In the genomic region with DNA sequence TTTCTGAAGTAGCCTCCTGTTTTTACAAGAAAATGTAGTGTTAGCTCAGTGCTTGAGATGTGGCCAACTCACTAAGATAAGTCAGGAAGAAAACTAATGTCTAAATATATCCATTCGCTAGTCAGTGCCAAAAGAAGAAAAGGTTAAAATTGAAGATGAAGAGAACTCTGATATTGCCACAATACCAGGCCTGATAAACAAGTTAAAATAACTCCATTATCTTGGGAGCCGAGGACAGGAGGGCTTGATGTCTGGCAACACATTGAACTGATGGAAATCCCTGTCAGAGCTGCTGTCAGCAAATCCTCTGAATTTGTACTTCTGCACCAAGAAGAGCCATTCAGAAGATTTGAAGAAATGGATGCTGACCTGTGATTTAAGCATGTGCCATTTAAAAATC, we compare ENCODE assay signal across 23 cellular contexts.
A peak's percentile ranks its signal among the peaks of the same experiment; 100 is the strongest.
DNase-seq lines count a peak whose midpoint lies in the region; ATAC-seq and TF ChIP-seq lines count a peak whose summit lies in the region.
"Had no signal": no experiment of that assay in that cellular context is flagged by ENCODE, and none has a peak within 500 bp of the region (broad histone marks: within the 10 kb centered on the region; RNA-seq: fewer than 3 reads in every experiment).

No MANE protein-coding gene starts in this region.

- no peak for DNase-seq in Right ventricle myocardium superior
- DNase-seq in right atrium auricular region (ENCODE audit: low spot score), result no peak
- DNase-seq in left cardiac atrium, result no peak
- no peak for DNase-seq in left ventricle myocardium superior
- DNase-seq in activated CD4-positive, alpha-beta T cell treated with anti-CD3 and anti-CD28 coated beads for 1 hour, result no peak
- DNase-seq: 8988T; ACHN; BE2C; C1 segment of cervical spinal cord; CD4-positive, alpha-beta memory T cell; CD4-positive, CD25-positive, alpha-beta regulatory T cell; CD8-positive, alpha-beta memory T cell; COR-L47; DMS 273 treated with DMSO at 0.1 percent for 48 hours; DMS153; DMS53; DMS79; DND-41; EL; GDM1 had no signal

- no peak overlapping the region for H3K4me3 ChIP-seq in right atrium auricular region
- H3K4me3 ChIP-seq: BLaER1, GM12878 had no signal

- H3K9me3 ChIP-seq in right atrium auricular region, result peaks cover 0 to 24% of the 10 kb centered on the region in 2 donors
- H3K9me3 ChIP-seq: BE2C had no signal

- ATAC-seq in Right ventricle myocardium superior (ENCODE audit: poor library complexity) (peak; percentile 52), left cardiac atrium (peak; percentile 72 to 82), left ventricle myocardium superior (peak; percentile 58), GM21360 (IDR thresholded peaks at IDR 0.05; ENCODE audit: unreplicated experiment) (no peak)
- ATAC-seq: GM12878 had no signal

- peak overlapping the region in 1 of 2 donors; percentile 61 for H3K27ac ChIP-seq in right atrium auricular region
- H3K27ac ChIP-seq: BLaER1 had no signal

- intact Hi-C loops in Right ventricle myocardium superior (cut with DNase I), result no loop called here
- intact Hi-C loops in left cardiac atrium (cut with DNase I), result no loop called here
- intact Hi-C loops in left ventricle myocardium superior (cut with micrococcal nuclease), result no loop called here

- no peaks in the 10 kb centered on the region for H3K36me3 ChIP-seq in right atrium auricular region
- H3K36me3 ChIP-seq: BE2C, BLaER1 had no signal

- H3K4me1 ChIP-seq in right atrium auricular region, result peaks cover 0 to 20% of the 10 kb centered on the region in 2 donors
- H3K4me1 ChIP-seq: BE2C, BLaER1 had no signal

- H3K27me3 ChIP-seq in right atrium auricular region, result no peaks in the 10 kb centered on the region
- H3K27me3 ChIP-seq: BE2C, BLaER1 had no signal

- TF ChIP-seq CTCF in right atrium auricular region (IDR thresholded peaks at IDR 0.05), result no peak
